ENCODE assay signal across 1 cellular context in genomic region chr6:13848553-13849150, GRCh38.
TF ChIP-seq lines count a peak whose summit lies in the region.

No MANE protein-coding gene starts in this region.

TF ChIP-seq in WTC11, 78 proteins besides CTCF, POLR2A, EP300 and RAD21 (continued from another document):
- TF ChIP-seq ZNF532 (CRISPR knock-in tag; IDR thresholded peaks at IDR 0.05; ENCODE audit: borderline replicate concordance): no peak
- no peak for TF ChIP-seq PRDM15 (CRISPR knock-in tag; IDR thresholded peaks at IDR 0.05)
- no peak for TF ChIP-seq CREB1 (CRISPR knock-in tag; IDR thresholded peaks at IDR 0.05)
- no peak for TF ChIP-seq IRF1 (CRISPR knock-in tag; IDR thresholded peaks at IDR 0.05)
- no peak for TF ChIP-seq RORB (CRISPR knock-in tag; IDR thresholded peaks at IDR 0.05)
- TF ChIP-seq TCF7 (CRISPR knock-in tag; IDR thresholded peaks at IDR 0.05; ENCODE audit: low read depth): no peak
- TF ChIP-seq ZNF232 (CRISPR knock-in tag; IDR thresholded peaks at IDR 0.05): no peak
- TF ChIP-seq CDX4 (CRISPR knock-in tag; IDR thresholded peaks at IDR 0.05; ENCODE audit: borderline replicate concordance): no peak
TF ChIP-seq in WTC11: peak in this region for 0.
